Comparison of ENCODE assay signal across 36 cellular contexts in genomic region chr2:202813387-202813786, GRCh38.
"Had no signal": no experiment of that assay in that cellular context is flagged by ENCODE, and none has a peak within 500 bp of the region (broad histone marks: within the 10 kb centered on the region; RNA-seq: fewer than 3 reads in every experiment).

No MANE protein-coding gene starts in this region.

- H3K27ac Mint-ChIP-seq: activated B cell treated with CpG ODN at 0.5 μM for 24 hours; activated CD4-positive, alpha-beta memory T cell treated with anti-CD3 and anti-CD28 coated beads for 36 hours; activated CD8-positive, alpha-beta T cell treated with anti-CD3 and anti-CD28 coated beads for 36 hours; activated naive CD4-positive, alpha-beta T cell treated with anti-CD3 and anti-CD28 coated beads for 36 hours; activated naive CD4-positive, alpha-beta T cell treated with anti-CD3 and anti-CD28 coated beads, Interleukin-2, amount 50 U/mL, for 72 hours; activated naive CD8-positive, alpha-beta T cell treated with anti-CD3 and anti-CD28 coated beads for 36 hours; activated T-cell treated with anti-CD3 and anti-CD28 coated beads, Interleukin-2, amount 50 U/mL, for 72 hours; activated T-helper 1 cell treated with anti-CD3 and anti-CD28 coated beads, Interleukin-12 subunit alpha, Interleukin-12 subunit beta, Interleukin-2, Interleukin-4 antibody, amounts not matched to agents 30 ng/mL and 10 ng/mL and 1 ng/mL, durations not matched to agents 14 hours and 24 hours and 36 hours; activated T-helper 17 cell treated with anti-CD3 and anti-CD28 coated beads, Interleukin-2, amount 50 U/mL, for 72 hours; T-helper 1 cell treated with Interleukin-12 subunit alpha and Interleukin-12 subunit beta and Interleukin-4 antibody, amounts not matched to agents 30 μg/mL and 1 μg/mL, for 36 hours; T-helper 2 cell treated with Interferon-gamma antibody and Interleukin-4, amounts not matched to agents 5 μg/mL and 100 μg/mL, for 36 hours had no signal

- ATAC-seq: activated CD8-positive, alpha-beta T cell treated with anti-CD3 and anti-CD28 coated beads for 36 hours; activated naive CD4-positive, alpha-beta T cell treated with anti-CD3 and anti-CD28 coated beads, Interleukin-2, amount 50 U/mL, for 72 hours; activated T-cell treated with anti-CD3 and anti-CD28 coated beads, Interleukin-2, amount 50 U/mL, for 4 hours; activated T-cell treated with anti-CD3 and anti-CD28 coated beads, Interleukin-2, amount 50 U/mL, for 72 hours; activated T-helper 17 cell treated with anti-CD3 and anti-CD28 coated beads, Interleukin-2, amount 50 U/mL, for 72 hours; body of pancreas had no signal

- H3K4me3 Mint-ChIP-seq: activated B cell treated with CpG ODN at 0.5 μM for 24 hours; activated CD4-positive, alpha-beta memory T cell treated with anti-CD3 and anti-CD28 coated beads for 36 hours; activated CD8-positive, alpha-beta T cell treated with anti-CD3 and anti-CD28 coated beads for 36 hours; activated naive CD4-positive, alpha-beta T cell treated with anti-CD3 and anti-CD28 coated beads for 36 hours; activated naive CD8-positive, alpha-beta T cell treated with anti-CD3 and anti-CD28 coated beads for 36 hours; activated T-cell treated with anti-CD3 and anti-CD28 coated beads, Interleukin-2, amount 50 U/mL, for 4 hours; activated T-cell treated with anti-CD3 and anti-CD28 coated beads, Interleukin-2, amount 50 U/mL, for 72 hours; activated T-helper 1 cell treated with anti-CD3 and anti-CD28 coated beads, Interleukin-12 subunit alpha, Interleukin-12 subunit beta, Interleukin-2, Interleukin-4 antibody, amounts not matched to agents 30 ng/mL and 10 ng/mL and 1 ng/mL, durations not matched to agents 14 hours and 24 hours and 36 hours; activated T-helper 17 cell treated with anti-CD3 and anti-CD28 coated beads, Interleukin-2, amount 50 U/mL, for 72 hours; T-helper 1 cell treated with Interleukin-12 subunit alpha and Interleukin-12 subunit beta and Interleukin-4 antibody, amounts not matched to agents 30 μg/mL and 1 μg/mL, for 36 hours; T-helper 2 cell treated with Interferon-gamma antibody and Interleukin-4, amounts not matched to agents 5 μg/mL and 100 μg/mL, for 36 hours had no signal

- DNase-seq: activated B cell treated with CpG ODN at 0.5 μM for 24 hours; activated CD4-positive, alpha-beta memory T cell treated with anti-CD3 and anti-CD28 coated beads for 36 hours; activated CD4-positive, alpha-beta T cell treated with anti-CD3 and anti-CD28 coated beads for 4 hours; activated CD4-positive, alpha-beta T cell treated with anti-CD3 and anti-CD28 coated beads, Interleukin-2, amount 50 U/mL, for 1 hour; activated CD4-positive, alpha-beta T cell treated with anti-CD3 and anti-CD28 coated beads, Interleukin-2, amount 50 U/mL, for 4 hours; activated CD4-positive, CD25-positive, alpha-beta regulatory T cell treated with anti-CD3 and anti-CD28 coated beads, Interleukin-2, amount 50 U/mL, for 72 hours; activated CD8-positive, alpha-beta memory T cell treated with anti-CD3 and anti-CD28 coated beads, Interleukin-2, amount 50 U/mL, for 4 hours; activated CD8-positive, alpha-beta T cell treated with anti-CD3 and anti-CD28 coated beads for 36 hours; activated effector memory CD4-positive, alpha-beta T cell treated with anti-CD3 and anti-CD28 coated beads, Interleukin-2, amount 50 U/mL, for 16 hours; activated gamma-delta T cell treated with Interleukin-2 at 50 U/mL for 16 hours; activated naive CD4-positive, alpha-beta T cell; activated naive CD4-positive, alpha-beta T cell treated with anti-CD3 and anti-CD28 coated beads for 36 hours; activated naive CD4-positive, alpha-beta T cell treated with anti-CD3 and anti-CD28 coated beads, Interleukin-2, amount 50 U/mL, for 16 hours; activated naive CD8-positive, alpha-beta T cell treated with anti-CD3 and anti-CD28 coated beads for 36 hours; activated T-cell treated with anti-CD3 and anti-CD28 coated beads for 4 hours; activated T-cell treated with anti-CD3 and anti-CD28 coated beads, Interleukin-2, amount 50 U/mL, for 1 hour; activated T-cell treated with anti-CD3 and anti-CD28 coated beads, Interleukin-2, amount 50 U/mL, for 4 hours; activated T-cell treated with anti-CD3 and anti-CD28 coated beads, Interleukin-2, amount 50 U/mL, for 72 hours; adrenal gland; amniotic stem cell; aorta; body of pancreas; brain microvascular endothelial cell; central memory CD4-positive, alpha-beta T cell; T-helper 1 cell; T-helper 2 cell; T-helper 9 cell had no signal

- H3K4me3 ChIP-seq: adrenal gland, body of pancreas, breast epithelium had no signal

- FAIRE-seq: astrocyte, TTC549 had no signal

- H3K27ac ChIP-seq: adrenal gland, body of pancreas, brain microvascular endothelial cell, VCaP had no signal

- H3K9me3 Mint-ChIP-seq: activated T-helper 1 cell treated with anti-CD3 and anti-CD28 coated beads, Interleukin-12 subunit alpha, Interleukin-12 subunit beta, Interleukin-2, Interleukin-4 antibody, amounts not matched to agents 30 ng/mL and 10 ng/mL and 1 ng/mL, durations not matched to agents 14 hours and 24 hours and 36 hours had no signal

- H3K36me3 ChIP-seq: adrenal gland, brain microvascular endothelial cell, breast epithelium had no signal

- H3K4me1 ChIP-seq: body of pancreas, breast epithelium had no signal

- H3K27me3 Mint-ChIP-seq: activated B cell treated with CpG ODN at 0.5 μM for 24 hours; activated CD4-positive, alpha-beta memory T cell treated with anti-CD3 and anti-CD28 coated beads for 36 hours; activated CD8-positive, alpha-beta T cell treated with anti-CD3 and anti-CD28 coated beads for 36 hours; activated naive CD8-positive, alpha-beta T cell treated with anti-CD3 and anti-CD28 coated beads for 36 hours; activated T-helper 17 cell treated with anti-CD3 and anti-CD28 coated beads, Interleukin-2, amount 50 U/mL, for 72 hours had no signal

- H3K9me3 ChIP-seq: adrenal gland, body of pancreas, breast epithelium had no signal

- H3K27me3 ChIP-seq: adrenal gland, body of pancreas, brain microvascular endothelial cell, breast epithelium had no signal

- H3K4me1 Mint-ChIP-seq: activated B cell treated with CpG ODN at 0.5 μM for 24 hours; activated naive CD8-positive, alpha-beta T cell treated with anti-CD3 and anti-CD28 coated beads for 36 hours; activated T-helper 17 cell treated with anti-CD3 and anti-CD28 coated beads, Interleukin-2, amount 50 U/mL, for 72 hours had no signal
